ENCODE assay signal across 19 cellular contexts in the genomic region with DNA sequence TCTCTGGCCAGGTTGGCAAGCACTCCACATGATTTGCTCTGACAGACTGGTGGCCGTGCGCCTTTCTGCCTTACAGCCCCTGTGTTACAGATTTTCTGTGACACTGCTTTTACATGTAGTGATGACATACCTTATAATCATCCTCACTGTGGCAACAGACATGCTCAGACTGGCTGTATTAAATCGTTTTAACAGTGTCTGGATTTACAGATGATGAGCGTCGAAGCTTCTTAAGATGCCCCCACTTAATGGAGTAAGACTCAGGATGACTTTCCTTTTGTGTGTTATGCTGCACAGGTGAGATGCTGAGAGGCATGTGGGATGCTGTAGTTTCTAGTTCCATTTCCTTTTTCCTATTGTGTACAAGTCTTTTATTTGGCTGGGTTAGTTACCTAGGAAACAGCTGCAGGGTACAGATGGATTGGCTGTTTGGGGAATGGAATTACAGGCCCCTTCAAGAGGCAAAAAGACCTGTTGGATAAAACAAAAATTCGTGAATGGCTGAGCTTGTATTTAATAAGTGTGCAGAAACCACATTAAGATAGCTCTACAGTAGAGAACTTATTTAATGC. TPM values are rescaled to one million over a fixed set of nuclear protein-coding genes. Genes with fewer than 3 reads are reported as not detected.
DNase-seq lines count a peak whose midpoint lies in the region; ATAC-seq and TF ChIP-seq lines count a peak whose summit lies in the region.
"Had no signal": no experiment of that assay in that cellular context is flagged by ENCODE, and none has a peak within 500 bp of the region (broad histone marks: within the 10 kb centered on the region; RNA-seq: fewer than 3 reads in every experiment).

No MANE protein-coding gene starts in this region.

- 67 to 70% (median 70%) methylated on average over 6 of the region's 6 CpGs for WGBS in psoas muscle, 3 donors

- H3K9me2 ChIP-seq in GM23338 (ENCODE audit: insufficient read depth) = no peaks in the 10 kb centered on the region

- no peak overlapping the region for H3K4me2 ChIP-seq in GM23338

- intact Hi-C loops in psoas muscle (cut with DNase I) = no loop called here

- no peaks in the 10 kb centered on the region for H3K4me1 Mint-ChIP-seq in GM23338
- H3K4me1 Mint-ChIP-seq: B cell had no signal

- no peaks in the 10 kb centered on the region for H3F3A ChIP-seq in GM23338 (replicated peaks; ENCODE audit: low read depth)

- peaks cover 4% of the 10 kb centered on the region; the same call in 2 of the 3 replicates for H3K9me3 Mint-ChIP-seq in GM23338

- no peak overlapping the region for H2AFZ ChIP-seq in GM23338

- H3K36me3 ChIP-seq in GM23338 (ENCODE audit: insufficient read depth) (no peaks in the 10 kb centered on the region; the same call in 1 of the 2 replicates), psoas muscle (ENCODE audit: insufficient read depth in 1 of 2, low read depth in 1 of 2) (peaks cover 2 to 7% of the 10 kb centered on the region in 2 donors)
- H3K36me3 ChIP-seq: gastroesophageal sphincter had no signal

- peaks cover 10% of the 10 kb centered on the region; the same call in 1 of the 2 replicates for H4K20me1 ChIP-seq in GM23338 (replicated peaks; ENCODE audit: insufficient read depth)

- H3K27me3 ChIP-seq in GM23338 (ENCODE audit: insufficient read depth) = no peaks in the 10 kb centered on the region
- no peaks in the 10 kb centered on the region for H3K27me3 ChIP-seq in psoas muscle (ENCODE audit: insufficient read depth in 3 of 3, low read length in 2 of 3)
- H3K27me3 ChIP-seq: gastroesophageal sphincter had no signal

- H3K4me1 ChIP-seq in GM23338 (ENCODE audit: insufficient read depth) = no peaks in the 10 kb centered on the region
- peaks cover 7% of the 10 kb centered on the region for H3K4me1 ChIP-seq in psoas muscle

- H3K9me3 ChIP-seq in psoas muscle = no peaks in the 10 kb centered on the region
- H3K9me3 ChIP-seq: gastroesophageal sphincter had no signal

- no peak for TF ChIP-seq CTCF in GM23338 (conservative IDR thresholded peaks at IDR 0.05; ENCODE audit: low read depth in 2 of 2)
- TF ChIP-seq CTCF in psoas muscle (IDR thresholded peaks at IDR 0.05) = no peak

- H3K79me2 ChIP-seq in GM23338 (replicated peaks; ENCODE audit: insufficient read depth) = 0 out of 2 replicates have a peak, but pooled peaks cover 5% of the 10 kb centered on the region

- no peak overlapping the region for H3K4me3 ChIP-seq in GM23338
- H3K4me3 ChIP-seq in psoas muscle = peak overlapping the region; percentile 27
- H3K4me3 ChIP-seq: gastroesophageal sphincter had no signal

- H3K27ac ChIP-seq in GM23338 (ENCODE audit: low read depth) = no peak overlapping the region
- no peak overlapping the region for H3K27ac ChIP-seq in psoas muscle
- no peak overlapping the region for H3K27ac ChIP-seq in caudate nucleus (ENCODE audit: low read depth, low read length)

- DNase-seq in GM23338 (ENCODE audit: low spot score) = peak; percentile 28
- peak; percentile 48 for DNase-seq in NCI-H2171 (lab: John Stamatoyannopoulos, UW)
- DNase-seq in psoas muscle = no peak
- no peak for DNase-seq in superior temporal gyrus (ENCODE audit: extremely low spot score)
- DNase-seq in caudate nucleus (lab: John Stamatoyannopoulos, UW) = no peak
- no peak for DNase-seq in stimulated activated CD4-positive, alpha-beta T cell treated with anti-CD3 and anti-CD28 coated beads, Interleukin-12 subunit alpha, Interleukin-12 subunit beta, amount 100 ng/mL, for 4 hours
- DNase-seq: activated CD4-positive, alpha-beta T cell treated with anti-CD3 and anti-CD28 coated beads, Interleukin-2, amount 50 U/mL, for 1 hour; Calu3; effector memory CD4-positive, alpha-beta T cell; H7; naive thymus-derived CD4-positive, alpha-beta T cell; NCI-H1436 treated with DMSO at 0.1 percent for 48 hours; NCI-H510A treated with DMSO at 0.1 percent for 48 hours; stimulated activated CD4-positive, alpha-beta T cell treated with anti-CD3 and anti-CD28 coated beads, Interleukin-15, amount 100 ng/mL, for 24 hours had no signal

- ATAC-seq in GM23338 = no peak
- ATAC-seq in esophagus mucosa = peak; percentile 26
- no peak for ATAC-seq in psoas muscle
- ATAC-seq: gastroesophageal sphincter; naive thymus-derived CD4-positive, alpha-beta T cell had no signal

- no peak overlapping the region for H3K27ac Mint-ChIP-seq in GM23338
- H3K27ac Mint-ChIP-seq: activated naive CD4-positive, alpha-beta T cell treated with anti-CD3 and anti-CD28 coated beads, Interleukin-2, amount 50 U/mL, for 24 hours; B cell had no signal

- H3K27me3 Mint-ChIP-seq in GM23338 (ENCODE audit: insufficient read depth, low read depth, poor library complexity) = peaks cover 2% of the 10 kb centered on the region
- H3K27me3 Mint-ChIP-seq: activated naive CD4-positive, alpha-beta T cell treated with anti-CD3 and anti-CD28 coated beads, Interleukin-2, amount 50 U/mL, for 24 hours; B cell; naive thymus-derived CD4-positive, alpha-beta T cell had no signal

- no peak overlapping the region for H3K4me3 Mint-ChIP-seq in GM23338
- H3K4me3 Mint-ChIP-seq: activated naive CD4-positive, alpha-beta T cell treated with anti-CD3 and anti-CD28 coated beads, Interleukin-2, amount 50 U/mL, for 24 hours; B cell; naive thymus-derived CD4-positive, alpha-beta T cell had no signal

- H3K36me3 Mint-ChIP-seq in GM23338 (ENCODE audit: low read depth) = peaks cover 7% of the 10 kb centered on the region

TF ChIP-seq in GM23338, 12 proteins besides CTCF, POLR2A, EP300 and RAD21 (continues in another document):
- no peak for TF ChIP-seq JUNB (IDR thresholded peaks at IDR 0.05; ENCODE audit: unreplicated experiment)
- TF ChIP-seq ZNF114 (CRISPR knock-in tag; IDR thresholded peaks at IDR 0.05) = no peak
- no peak for TF ChIP-seq EZH2phosphoT487 (IDR thresholded peaks at IDR 0.05; ENCODE audit: unreplicated experiment)
- no peak for TF ChIP-seq ZNF331 (CRISPR knock-in tag; IDR thresholded peaks at IDR 0.05; ENCODE audit: low read depth)
- TF ChIP-seq ETS1 (IDR thresholded peaks at IDR 0.05) = no peak
- TF ChIP-seq CREB1 (CRISPR knock-in tag; IDR thresholded peaks at IDR 0.05; ENCODE audit: low read depth) = no peak
- no peak for TF ChIP-seq EZH2 (IDR thresholded peaks at IDR 0.05; ENCODE audit: low read depth, unreplicated experiment)
- TF ChIP-seq POLR2AphosphoS5 (IDR thresholded peaks at IDR 0.05; ENCODE audit: low read depth) = no peak
- TF ChIP-seq NANOG (IDR thresholded peaks at IDR 0.05; ENCODE audit: borderline replicate concordance) = no peak
- TF ChIP-seq STAT1 (IDR thresholded peaks at IDR 0.05; ENCODE audit: unreplicated experiment) = no peak

RNA-seq across cellular contexts. Expression of gene VWA3A, which starts 20.9 kb away (rescaled TPM):
- 0.45 TPM in 1 of 2 replicates, not detected in the other for total RNA-seq in GM23338 (2014; rRNA removed; shearing (Covaris generic))
- polyA plus RNA-seq in GM23338 (2016; fragmentation: Nextera tagmentation; extraction: Ambion mirVana) = not detected in 2 replicates
- total RNA-seq in esophagus mucosa = not detected
- total RNA-seq in psoas muscle = under 1 TPM in 1 of 4 donors, not detected in 3; 0.15 TPM
- polyA plus RNA-seq in psoas muscle = under 1 TPM in 2 of 3 donors, not detected in 1; 0.03 to 0.12 TPM
- total RNA-seq: HT-29 had no signal
- polyA plus RNA-seq: naive thymus-derived CD4-positive, alpha-beta T cell had no signal

Comparison
In these comparisons a context has a peak if more than half of its experiments do, and no peak if none do; other contexts are left out.
1. DNase-seq: peak in GM23338 (single experiment) and NCI-H2171 (single experiment); none in psoas muscle (0 of 2), superior temporal gyrus (single experiment), caudate nucleus (0 of 61) and stimulated activated CD4-positive, alpha-beta T cell treated with anti-CD3 and anti-CD28 coated beads, Interleukin-12 subunit alpha, Interleukin-12 subunit beta, amount 100 ng/mL, for 4 hours (single experiment).